In the genomic region with DNA sequence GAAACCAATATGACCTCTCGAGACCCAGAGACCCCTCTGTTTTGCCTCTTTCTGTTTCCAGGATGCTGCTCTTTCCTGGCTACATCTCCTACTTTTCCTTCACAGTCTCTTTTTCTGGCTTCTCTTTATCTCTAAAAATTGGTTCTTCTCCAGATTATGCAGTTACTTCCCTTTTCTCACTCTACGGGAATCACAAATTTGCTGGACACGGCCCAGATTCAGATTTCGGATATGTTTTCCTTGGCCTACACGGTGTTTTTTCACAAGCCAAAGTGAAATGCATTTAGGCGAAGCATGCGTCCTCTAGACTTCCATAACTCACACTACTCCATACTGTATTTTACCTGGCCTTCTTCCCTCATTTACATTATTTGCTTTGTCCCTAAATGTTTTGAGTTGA, we compare ENCODE assay signal across 29 cellular contexts.
"Had no signal": no experiment of that assay in that cellular context is flagged by ENCODE, and none has a peak within 500 bp of the region (broad histone marks: within the 10 kb centered on the region; RNA-seq: fewer than 3 reads in every experiment).

No MANE protein-coding gene starts in this region.

- H3K36me3 ChIP-seq: breast epithelium, colonic mucosa, heart right ventricle, left lung, neutrophil, pancreas, prostate gland, stomach, tibial artery had no signal

- H3K36me3 Mint-ChIP-seq: activated naive CD8-positive, alpha-beta T cell; natural killer cell treated with Interleukin-12 subunit alpha and Interleukin-12 subunit beta and Interleukin-15 and Interleukin-18, amount 100 ng/mL, for 72 hours; stimulated activated naive B cell treated with anti-CD40 and anti-IgM and Interleukin-4, amounts not matched to agents 10 μg/mL and 1 μg/mL and 100 μg/mL, for 72 hours had no signal

- FAIRE-seq: pancreas, TTC549 had no signal

- H3K4me3 Mint-ChIP-seq: activated naive CD8-positive, alpha-beta T cell; central memory CD8-positive, alpha-beta T cell; natural killer cell treated with Interleukin-12 subunit alpha and Interleukin-12 subunit beta and Interleukin-15 and Interleukin-18, amount 100 ng/mL, for 72 hours; stimulated activated naive B cell treated with anti-CD40 and anti-IgM and Interleukin-4, amounts not matched to agents 10 μg/mL and 1 μg/mL and 100 μg/mL, for 72 hours had no signal

- H3K4me1 ChIP-seq: breast epithelium, colonic mucosa, foreskin keratinocyte, left lung, pancreas, prostate gland had no signal

- H3K27ac Mint-ChIP-seq: activated naive CD8-positive, alpha-beta T cell; natural killer cell treated with Interleukin-12 subunit alpha and Interleukin-12 subunit beta and Interleukin-15 and Interleukin-18, amount 100 ng/mL, for 72 hours; stimulated activated naive B cell treated with anti-CD40 and anti-IgM and Interleukin-4, amounts not matched to agents 10 μg/mL and 1 μg/mL and 100 μg/mL, for 72 hours had no signal

- H3K4me3 ChIP-seq: breast epithelium, colonic mucosa, dorsolateral prefrontal cortex, heart right ventricle, left lung, mucosa of descending colon, pancreas, prostate gland, smooth muscle cell, stomach, tibial artery had no signal

- H3K4me2 ChIP-seq: smooth muscle cell had no signal

- H3K27ac ChIP-seq: breast epithelium, colonic mucosa, dorsolateral prefrontal cortex, foreskin keratinocyte, heart right ventricle, left lung, neutrophil, pancreas, prostate gland, stomach, tibial artery, VCaP had no signal

- H3K27me3 ChIP-seq: breast epithelium, colonic mucosa, dorsolateral prefrontal cortex, foreskin keratinocyte, heart right ventricle, left lung, neutrophil, pancreas, stomach, tibial artery had no signal

- DNase-seq: activated CD4-positive, alpha-beta T cell treated with anti-CD3 and anti-CD28 coated beads for 48 hours; activated CD4-positive, alpha-beta T cell treated with anti-CD3 and anti-CD28 coated beads, Interleukin-2, amount 50 U/mL, for 48 hours; activated CD8-positive, alpha-beta memory T cell treated with anti-CD3 and anti-CD28 coated beads for 24 hours; activated effector memory CD4-positive, alpha-beta T cell treated with Interleukin-2 at 50 U/mL for 16 hours; activated naive CD4-positive, alpha-beta T cell treated with Interleukin-2 at 50 U/mL for 16 hours; anterior cingulate cortex; colonic mucosa; dorsolateral prefrontal cortex; effector memory CD4-positive, alpha-beta T cell; foreskin keratinocyte; left lung; mucosa of descending colon; pancreas; retina; stimulated activated CD4-positive, alpha-beta T cell treated with anti-CD3 and anti-CD28 coated beads, Interleukin-2, amount 100 ng/mL, for 24 hours; stimulated activated naive B cell treated with anti-CD40 and anti-IgM and Interleukin-4, amounts not matched to agents 10 μg/mL and 1 μg/mL and 100 μg/mL, for 72 hours; stomach; T-helper 1 cell; tibial artery had no signal

- H3K9me3 Mint-ChIP-seq: central memory CD8-positive, alpha-beta T cell; natural killer cell treated with Interleukin-12 subunit alpha and Interleukin-12 subunit beta and Interleukin-15 and Interleukin-18, amount 100 ng/mL, for 72 hours; stimulated activated naive B cell treated with anti-CD40 and anti-IgM and Interleukin-4, amounts not matched to agents 10 μg/mL and 1 μg/mL and 100 μg/mL, for 72 hours had no signal

- H3K4me1 Mint-ChIP-seq: central memory CD8-positive, alpha-beta T cell had no signal

- ATAC-seq: foreskin keratinocyte; left lung; mucosa of descending colon; natural killer cell treated with Interleukin-12 subunit alpha and Interleukin-12 subunit beta and Interleukin-15 and Interleukin-18, amount 100 ng/mL, for 72 hours; pancreas; stimulated activated naive B cell treated with anti-CD40 and anti-IgM and Interleukin-4, amounts not matched to agents 10 μg/mL and 1 μg/mL and 100 μg/mL, for 72 hours had no signal

- H3K27me3 Mint-ChIP-seq: natural killer cell treated with Interleukin-12 subunit alpha and Interleukin-12 subunit beta and Interleukin-15 and Interleukin-18, amount 100 ng/mL, for 72 hours had no signal

- H3K9me3 ChIP-seq: breast epithelium, colonic mucosa, heart right ventricle, left lung, mucosa of descending colon, neutrophil, pancreas, prostate gland, stomach, tibial artery had no signal
